ENCODE assay signal across 1 cellular context in genomic region chr13:51760592-51760991, GRCh38.
TF ChIP-seq lines count a peak whose summit lies in the region.

No MANE protein-coding gene starts in this region.

TF ChIP-seq in GM23338, 12 proteins besides CTCF, POLR2A, EP300 and RAD21 (continued from another document):
- TF ChIP-seq ETS1 (IDR thresholded peaks at IDR 0.05) (no peak), ZNF462 (CRISPR knock-in tag; IDR thresholded peaks at IDR 0.05) (no peak), ZNF331 (CRISPR knock-in tag; IDR thresholded peaks at IDR 0.05; ENCODE audit: low read depth) (no peak), POLR2AphosphoS5 (IDR thresholded peaks at IDR 0.05; ENCODE audit: low read depth) (no peak)
TF ChIP-seq in GM23338: peak in this region for 0.
